In the genomic region with DNA sequence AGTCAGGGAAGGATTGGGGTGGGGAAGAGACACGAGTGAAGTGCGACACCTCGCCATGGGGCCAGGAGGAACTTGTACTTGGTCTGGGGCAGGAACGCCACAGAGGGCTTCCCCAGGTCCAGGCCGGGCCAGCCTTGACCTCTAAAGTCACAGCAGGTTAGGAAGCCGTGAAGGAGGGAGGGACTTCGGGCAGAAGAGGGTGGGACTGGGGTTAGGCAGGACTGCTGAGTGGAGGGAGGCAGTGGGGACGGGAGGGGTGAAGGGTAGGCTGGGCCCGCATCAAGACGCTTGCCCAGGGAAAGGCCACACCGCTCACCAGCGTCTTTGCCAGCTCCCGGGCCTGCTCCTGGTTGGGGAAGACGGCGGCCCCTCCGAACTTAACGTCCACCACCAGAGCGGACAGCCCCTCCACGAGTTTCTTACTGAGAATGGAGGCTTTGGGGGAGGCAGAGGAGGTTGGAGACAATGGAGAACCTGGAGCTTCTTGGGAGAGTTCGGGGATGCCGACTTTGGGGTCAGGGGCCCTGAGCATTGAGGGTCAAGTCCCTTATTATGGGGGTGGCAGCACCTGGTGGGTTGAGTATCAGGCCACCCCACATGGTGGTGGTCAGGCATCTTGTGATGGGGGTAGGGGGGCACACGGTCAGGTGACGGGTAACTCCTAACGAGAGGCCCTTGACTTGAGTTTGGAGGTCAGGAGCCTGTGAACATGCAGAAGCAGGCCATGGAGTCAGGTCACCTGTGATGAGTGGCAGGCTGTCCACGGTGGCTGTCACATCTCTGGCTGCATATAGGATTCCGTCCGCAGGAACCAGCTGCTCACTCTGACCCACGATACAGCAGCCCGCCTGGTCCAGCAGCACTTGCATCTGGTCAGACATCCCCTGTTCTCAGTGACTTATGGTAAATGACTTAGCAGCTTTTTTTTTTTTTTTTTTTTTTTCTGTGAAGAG, we compare ENCODE assay signal across 8 cellular contexts. TPM values are rescaled to one million over a fixed set of nuclear protein-coding genes. Genes with fewer than 3 reads are reported as not detected.
A peak's percentile ranks its signal among the peaks of the same experiment; 100 is the strongest.
DNase-seq lines count a peak whose midpoint lies in the region; ATAC-seq, FAIRE-seq and TF ChIP-seq lines count a peak whose summit lies in the region.

No MANE protein-coding gene starts in this region.

- WGBS in GM12878 (ENCODE audit: insufficient coverage, insufficient replicate concordance, low lambda C conversion rate, missing lambda C conversion rate), result 17% methylated on average over 29 of the region's 29 CpGs

- H3K9me3 ChIP-seq in OCI-LY1 (ENCODE audit: low read length) (no peaks in the 10 kb centered on the region), GM12878 (replicated peaks; ENCODE audit: control insufficient read depth, insufficient read depth, low read length) (no peaks in the 10 kb centered on the region)

- H2AFZ ChIP-seq in OCI-LY1 (ENCODE audit: low read length), result no peak overlapping the region
- H2AFZ ChIP-seq in GM12878 (ENCODE audit: control insufficient read depth, low read depth, low read length), result no peak overlapping the region; the same call in 1 of the 2 replicates

- in situ Hi-C loops in GM12878 (cut with MboI), result loop anchor here (5.0 kb wide), 1 partner anchor 95 kb away; no protein-coding TSS in a partner anchor

- H3K9ac ChIP-seq in OCI-LY1 (ENCODE audit: low read length) (peak overlapping the region; percentile 78), GM12878 (ENCODE audit: control insufficient read depth, insufficient read depth, low read length) (peak overlapping the region; percentile 94)

- peaks cover 35% of the 10 kb centered on the region for H3K36me3 Mint-ChIP-seq in activated CD4-positive, alpha-beta T cell treated with anti-CD3 and anti-CD28 coated beads, Interleukin-2, amount 10 ng/mL, durations not matched to agents 24 days and 14 days (ENCODE audit: low read depth)
- peaks cover 24% of the 10 kb centered on the region for H3K36me3 Mint-ChIP-seq in stimulated activated memory B cell treated with anti-CD40 and anti-IgM and Interleukin-4, amounts not matched to agents 10 μg/mL and 1 μg/mL and 100 μg/mL, for 72 hours

- H3F3A ChIP-seq in OCI-LY1 (ENCODE audit: insufficient read depth, low read length), result peaks cover 4% of the 10 kb centered on the region; the same call in 1 of the 2 replicates

- H3K79me2 ChIP-seq in OCI-LY1 (ENCODE audit: insufficient read depth, low read length) (no peaks in the 10 kb centered on the region), GM12878 (ENCODE audit: control insufficient read depth, insufficient read depth, low read length) (peaks cover 70% of the 10 kb centered on the region)

- no peak for TF ChIP-seq RAD21 in GM12878 (IDR thresholded peaks at IDR 0.05; ENCODE audit: insufficient read depth, low read depth, low read length)

- peak; percentile 43 for ATAC-seq in GM12878
- ATAC-seq in stimulated activated memory B cell treated with anti-CD40 and anti-IgM and Interleukin-4, amounts not matched to agents 10 μg/mL and 1 μg/mL and 100 μg/mL, for 72 hours, result peak; percentile 2

- H3K4me3 Mint-ChIP-seq in activated CD4-positive, alpha-beta T cell treated with anti-CD3 and anti-CD28 coated beads, Interleukin-2, amount 10 ng/mL, durations not matched to agents 24 days and 14 days, result peak overlapping the region; percentile 90
- H3K4me3 Mint-ChIP-seq in stimulated activated memory B cell treated with anti-CD40 and anti-IgM and Interleukin-4, amounts not matched to agents 10 μg/mL and 1 μg/mL and 100 μg/mL, for 72 hours, result peak overlapping the region; percentile 97

- peaks cover 28% of the 10 kb centered on the region; the same call in 1 of the 2 replicates for H3K36me3 ChIP-seq in OCI-LY1 (ENCODE audit: insufficient read depth, low read length)
- peaks cover 5 to 20% of the 10 kb centered on the region in 2 experiments; a peak in 3 of 4 replicates for H3K36me3 ChIP-seq in GM12878 (ENCODE audit: control insufficient read depth in 2 of 2, insufficient read depth in 2 of 2, low read length in 1 of 2)

- H3K9me3 Mint-ChIP-seq in activated CD4-positive, alpha-beta T cell treated with anti-CD3 and anti-CD28 coated beads, Interleukin-2, amount 10 ng/mL, durations not matched to agents 24 days and 14 days, result no peaks in the 10 kb centered on the region
- no peaks in the 10 kb centered on the region for H3K9me3 Mint-ChIP-seq in stimulated activated memory B cell treated with anti-CD40 and anti-IgM and Interleukin-4, amounts not matched to agents 10 μg/mL and 1 μg/mL and 100 μg/mL, for 72 hours

- BruUV-seq in GM12878 (replicated peaks; lab: Mats Ljungman, UMichigan), result no TSS peak

- peak; percentile 82 for DNase-seq in activated CD4-positive, alpha-beta T cell treated with anti-CD3 and anti-CD28 coated beads, Interleukin-2, amount 10 ng/mL, durations not matched to agents 24 days and 14 days
- no peak for DNase-seq in activated CD4-positive, alpha-beta T cell treated with anti-CD3 and anti-CD28 coated beads, Interleukin-2, amount 50 U/mL, for 4 hours
- DNase-seq in GM12878 (ENCODE audit: low read depth, low spot score) (no peak), islet precursor cell (peak; percentile 89), NCI-H446 (lab: John Stamatoyannopoulos, UW) (no peak), dermis blood vessel endothelial cell (no peak)

- no peaks in the 10 kb centered on the region for H3K27me3 Mint-ChIP-seq in activated CD4-positive, alpha-beta T cell treated with anti-CD3 and anti-CD28 coated beads, Interleukin-2, amount 10 ng/mL, durations not matched to agents 24 days and 14 days
- no peaks in the 10 kb centered on the region for H3K27me3 Mint-ChIP-seq in stimulated activated memory B cell treated with anti-CD40 and anti-IgM and Interleukin-4, amounts not matched to agents 10 μg/mL and 1 μg/mL and 100 μg/mL, for 72 hours

- H3K9me2 ChIP-seq in OCI-LY1 (ENCODE audit: low read depth, low read length), result no peaks in the 10 kb centered on the region

- intact Hi-C loops in activated CD4-positive, alpha-beta T cell treated with anti-CD3 and anti-CD28 coated beads, Interleukin-2, amount 10 ng/mL, durations not matched to agents 24 days and 14 days (cut with micrococcal nuclease), result loop anchor here (1.0 to 5.0 kb wide), 4 partner anchors 36 to 565 kb away; a partner anchor contains a TSS
- intact Hi-C loops in GM12878 (cut with micrococcal nuclease; ENCODE audit: unreplicated experiment), result loop anchor here (1.0 to 5.0 kb wide), 3 partner anchors 35 to 93 kb away; a partner anchor contains a TSS

- H3K4me2 ChIP-seq in OCI-LY1 (ENCODE audit: low read length) (peak overlapping the region; percentile 84), GM12878 (ENCODE audit: control insufficient read depth, insufficient read depth) (peak overlapping the region; percentile 99)

- SMC1A ChIA-PET in GM12878 (lab: Charles Lee; ENCODE audit: uncharacterized antibody, unreplicated experiment), result interaction anchor here (1.0 to 5.8 kb wide), 5 partner anchors 13 to 94 kb away, joined by 4 to 58 read pairs (median 10); no protein-coding TSS in a partner anchor

- CTCF ChIA-PET in GM12878 (lab: Yijun Ruan, JAX), result interaction anchor here (0.7 to 3.5 kb wide), 6 partner anchors 12 to 534 kb away, joined by 3 to 38 read pairs (median 5); a partner anchor contains a TSS

- H3K27me3 ChIP-seq in OCI-LY1 (ENCODE audit: insufficient read depth, low read length) (no peaks in the 10 kb centered on the region), GM12878 (replicated peaks in 1 of 2; ENCODE audit: control insufficient read depth in 2 of 2, insufficient read depth in 2 of 2, low read length in 1 of 2) (no peaks in the 10 kb centered on the region)

- H3K4me1 ChIP-seq in OCI-LY1 (ENCODE audit: insufficient read depth, low read length, severe bottlenecking), result peaks cover 49% of the 10 kb centered on the region
- H3K4me1 ChIP-seq in GM12878 (ENCODE audit: control insufficient read depth, insufficient read depth, low read length), result peaks cover 16% of the 10 kb centered on the region

- H3K27ac ChIP-seq in OCI-LY1 (ENCODE audit: low read depth, low read length, poor library complexity, severe bottlenecking) (peak overlapping the region; percentile 66), GM12878 (ENCODE audit: control insufficient read depth, insufficient read depth) (peak overlapping the region; percentile 94)

- H3K4me3 ChIP-seq in OCI-LY1 (ENCODE audit: low read depth, low read length, poor library complexity, severe bottlenecking), result peak overlapping the region; percentile 68
- H3K4me3 ChIP-seq in GM12878, result peak overlapping the region; percentile 74

- FAIRE-seq in GM12878 (lab: Jason Lieb, UNC), result no peak

- TF ChIP-seq CTCF in OCI-LY1 (IDR thresholded peaks at IDR 0.05; ENCODE audit: low read length), result no peak
- TF ChIP-seq CTCF in GM12878 (IDR thresholded peaks at IDR 0.05 in 2 of 3, conservative IDR thresholded peaks at IDR 0.05 in 1 of 3; ENCODE audit: control insufficient read depth in 2 of 3, extremely low read depth in 1 of 3, insufficient read depth in 1 of 3, low read depth in 3 of 3, low read length in 3 of 3), result no peak

- RAD21 ChIA-PET in GM12878 (lab: Charles Lee; ENCODE audit: unreplicated experiment), result interaction anchor here (0.9 to 6.3 kb wide), 5 partner anchors 13 to 251 kb away, joined by 3 to 106 read pairs (median 4); a partner anchor contains a TSS

- POLR2A ChIA-PET in GM12878 (lab: Charles Lee), result interaction anchor here (0.6 to 6.5 kb wide), 10 partner anchors 11 to 260 kb away, joined by 3 to 232 read pairs (median 6); a partner anchor contains a TSS

- no peak for TF ChIP-seq EP300 in GM12878 (IDR thresholded peaks at IDR 0.05; ENCODE audit: borderline replicate concordance in 1 of 2, control insufficient read depth in 1 of 2, low read depth in 2 of 2, low read length in 2 of 2)

- H4K20me1 ChIP-seq in OCI-LY1 (ENCODE audit: insufficient read depth, low read length) (no peaks in the 10 kb centered on the region), GM12878 (ENCODE audit: control insufficient read depth, insufficient read depth) (no peaks in the 10 kb centered on the region)

- peaks cover 32% of the 10 kb centered on the region for H3K4me1 Mint-ChIP-seq in activated CD4-positive, alpha-beta T cell treated with anti-CD3 and anti-CD28 coated beads, Interleukin-2, amount 10 ng/mL, durations not matched to agents 24 days and 14 days
- H3K4me1 Mint-ChIP-seq in stimulated activated memory B cell treated with anti-CD40 and anti-IgM and Interleukin-4, amounts not matched to agents 10 μg/mL and 1 μg/mL and 100 μg/mL, for 72 hours, result peaks cover 40% of the 10 kb centered on the region

- TF ChIP-seq POLR2A in GM12878 (IDR thresholded peaks at IDR 0.05; ENCODE audit: low read depth, low read length), result no peak

- peak overlapping the region; percentile 87 for H3K27ac Mint-ChIP-seq in activated CD4-positive, alpha-beta T cell treated with anti-CD3 and anti-CD28 coated beads, Interleukin-2, amount 10 ng/mL, durations not matched to agents 24 days and 14 days
- peak overlapping the region; percentile 100 for H3K27ac Mint-ChIP-seq in stimulated activated memory B cell treated with anti-CD40 and anti-IgM and Interleukin-4, amounts not matched to agents 10 μg/mL and 1 μg/mL and 100 μg/mL, for 72 hours

RNA-seq across cellular contexts. Expression of a gene that starts 1.7 kb away (rescaled TPM):
- total RNA-seq in activated CD4-positive, alpha-beta T cell treated with anti-CD3 and anti-CD28 coated beads, Interleukin-2, amount 10 ng/mL, durations not matched to agents 24 days and 14 days, result 5.3 and 11.2 TPM in 2 replicates
- total RNA-seq in GM12878 (2013; cell fraction: nucleolus; rRNA removed), result not detected in 2 replicates
- total RNA-seq in GM12878 (2014; rRNA removed) (2.8 and 4.4 TPM in 2 replicates), GM12878 (2014; rRNA removed; fragmentation: Illumina TruSeq; extraction: Trizol) (0.32 and 0.36 TPM in 2 replicates), GM12878 (2021) (6.4 and 16.0 TPM in 2 replicates), dermis blood vessel endothelial cell (2.3 and 5.6 TPM in 2 replicates)
- 5.6 TPM for polyA plus RNA-seq in GM12878 (2011; ENCODE audit: low read depth)
- polyA plus RNA-seq in GM12878 (2011; rRNA removed) (2.0 and 2.2 TPM in 2 replicates), GM12878 (2014; fragmentation: Illumina TruSeq; extraction: Trizol) (0.18 TPM in 1 of 2 replicates, not detected in the other), GM12878 (2014; fragmentation: Nextera tagmentation; extraction: Ambion mirVana) (1 to 10 TPM in 1 of 2 experiments, not detected in 1; 1.0 TPM), GM12878 (2014; rRNA removed) (2.4 and 7.1 TPM in 2 replicates), GM12878 (2016; fragmentation: Nextera tagmentation; extraction: Ambion mirVana) (10 to 100 TPM; 14.0 to 16.0 TPM)
- 8.5 and 9.4 TPM in 2 replicates for polyA plus RNA-seq in GM12878 (2011; cell fraction: cytosol; rRNA removed)
- 10.9 and 11.6 TPM in 2 replicates for polyA plus RNA-seq in GM12878 (2011; cell fraction: nucleus; rRNA removed)
- polyA plus RNA-seq in GM12878 (2012), result 4.7 and 8.2 TPM in 2 replicates
- polyA minus RNA-seq in GM12878 (2011; rRNA and poly(A)+ RNA removed), result 2.0 TPM in 1 of 2 replicates, not detected in the other
- polyA minus RNA-seq in GM12878 (2011; cell fraction: cytosol; rRNA and poly(A)+ RNA removed), result 4.2 TPM in 1 of 2 replicates, not detected in the other
- polyA minus RNA-seq in GM12878 (2011; cell fraction: nucleus; rRNA and poly(A)+ RNA removed), result not detected in 2 replicates

RNA-seq across cellular contexts. Expression of a gene that starts 2.7 kb away (rescaled TPM):
- total RNA-seq in activated CD4-positive, alpha-beta T cell treated with anti-CD3 and anti-CD28 coated beads, Interleukin-2, amount 10 ng/mL, durations not matched to agents 24 days and 14 days, result 62.1 and 63.0 TPM in 2 replicates
- total RNA-seq in GM12878 (2013; cell fraction: nucleolus; rRNA removed), result 57.1 and 63.5 TPM in 2 replicates
- total RNA-seq in GM12878 (2014; rRNA removed) (39.8 and 40.8 TPM in 2 replicates), GM12878 (2014; rRNA removed; fragmentation: Illumina TruSeq; extraction: Trizol) (8.9 and 9.8 TPM in 2 replicates), GM12878 (2021) (53.2 and 53.9 TPM in 2 replicates), dermis blood vessel endothelial cell (28.9 and 53.1 TPM in 2 replicates)
- polyA plus RNA-seq in GM12878 (2011; ENCODE audit: low read depth), result 9.5 TPM
- polyA plus RNA-seq in GM12878 (2011; rRNA removed) (8.8 and 21.0 TPM in 2 replicates), GM12878 (2014; fragmentation: Illumina TruSeq; extraction: Trizol) (3.0 and 5.6 TPM in 2 replicates), GM12878 (2014; fragmentation: Nextera tagmentation; extraction: Ambion mirVana) (under 1 TPM; 0.42 to 0.91 TPM), GM12878 (2014; rRNA removed) (55.7 and 57.8 TPM in 2 replicates), GM12878 (2016; fragmentation: Nextera tagmentation; extraction: Ambion mirVana) (10 to 100 TPM; 28.3 to 37.7 TPM)
- polyA plus RNA-seq in GM12878 (2011; cell fraction: cytosol; rRNA removed), result 29.5 and 58.9 TPM in 2 replicates
- polyA plus RNA-seq in GM12878 (2011; cell fraction: nucleus; rRNA removed), result 283 and 296 TPM in 2 replicates
- polyA plus RNA-seq in GM12878 (2012), result 32.9 and 38.1 TPM in 2 replicates
- polyA minus RNA-seq in GM12878 (2011; rRNA and poly(A)+ RNA removed), result 12.4 and 23.6 TPM in 2 replicates
- polyA minus RNA-seq in GM12878 (2011; cell fraction: cytosol; rRNA and poly(A)+ RNA removed), result 11.2 and 12.8 TPM in 2 replicates
- 22.4 and 35.5 TPM in 2 replicates for polyA minus RNA-seq in GM12878 (2011; cell fraction: nucleus; rRNA and poly(A)+ RNA removed)

RNA-seq across cellular contexts. Expression of a gene that starts 18.6 kb away (rescaled TPM):
- total RNA-seq in activated CD4-positive, alpha-beta T cell treated with anti-CD3 and anti-CD28 coated beads, Interleukin-2, amount 10 ng/mL, durations not matched to agents 24 days and 14 days, result 5.3 and 6.8 TPM in 2 replicates
- 2.3 and 2.6 TPM in 2 replicates for total RNA-seq in GM12878 (2013; cell fraction: nucleolus; rRNA removed)
- 1.3 and 1.5 TPM in 2 replicates for total RNA-seq in GM12878 (2014; rRNA removed)
- total RNA-seq in GM12878 (2014; rRNA removed; fragmentation: Illumina TruSeq; extraction: Trizol), result 0.32 and 0.63 TPM in 2 replicates
- total RNA-seq in GM12878 (2021), result 1.1 and 1.7 TPM in 2 replicates
- polyA plus RNA-seq in GM12878 (2011; ENCODE audit: low read depth), result 0.26 TPM
- not detected in 2 replicates for polyA plus RNA-seq in GM12878 (2011; rRNA removed)
- polyA plus RNA-seq in GM12878 (2011; cell fraction: cytosol; rRNA removed), result 0.01 and 0.03 TPM in 2 replicates
- 0.03 and 0.04 TPM in 2 replicates for polyA plus RNA-seq in GM12878 (2011; cell fraction: nucleus; rRNA removed)
- 1.5 and 1.9 TPM in 2 replicates for polyA plus RNA-seq in GM12878 (2012)
- polyA plus RNA-seq in GM12878 (2014; fragmentation: Illumina TruSeq; extraction: Trizol), result 0.59 and 0.65 TPM in 2 replicates
- polyA plus RNA-seq in GM12878 (2014; fragmentation: Nextera tagmentation; extraction: Ambion mirVana), result under 1 TPM in 1 of 2 experiments, not detected in 1; 0.05 TPM
- 1.8 and 2.2 TPM in 2 replicates for polyA plus RNA-seq in GM12878 (2014; rRNA removed)
- polyA plus RNA-seq in GM12878 (2016; fragmentation: Nextera tagmentation; extraction: Ambion mirVana), result 1 to 10 TPM in 1 of 2 experiments, under 1 TPM in 1; 0.72 to 1.1 TPM
- polyA minus RNA-seq in GM12878 (2011; rRNA and poly(A)+ RNA removed), result not detected in 2 replicates
- polyA minus RNA-seq in GM12878 (2011; cell fraction: cytosol; rRNA and poly(A)+ RNA removed), result 0.31 TPM in 1 of 2 replicates, not detected in the other
- 0.10 TPM in 1 of 2 replicates, not detected in the other for polyA minus RNA-seq in GM12878 (2011; cell fraction: nucleus; rRNA and poly(A)+ RNA removed)
- total RNA-seq in dermis blood vessel endothelial cell, result not detected in 2 replicates

RNA-seq across cellular contexts. Expression of a gene that starts 19.1 kb away (rescaled TPM):
- 131 and 133 TPM in 2 replicates for total RNA-seq in activated CD4-positive, alpha-beta T cell treated with anti-CD3 and anti-CD28 coated beads, Interleukin-2, amount 10 ng/mL, durations not matched to agents 24 days and 14 days
- 43.3 and 47.4 TPM in 2 replicates for total RNA-seq in GM12878 (2013; cell fraction: nucleolus; rRNA removed)
- total RNA-seq in GM12878 (2014; rRNA removed) (78.5 and 86.1 TPM in 2 replicates), GM12878 (2014; rRNA removed; fragmentation: Illumina TruSeq; extraction: Trizol) (33.9 and 39.4 TPM in 2 replicates), GM12878 (2021) (99.8 and 110 TPM in 2 replicates), dermis blood vessel endothelial cell (30.1 and 37.1 TPM in 2 replicates)
- polyA plus RNA-seq in GM12878 (2011; ENCODE audit: low read depth), result 19.5 TPM
- polyA plus RNA-seq in GM12878 (2011; rRNA removed) (18.4 and 31.9 TPM in 2 replicates), GM12878 (2014; fragmentation: Illumina TruSeq; extraction: Trizol) (22.7 and 36.9 TPM in 2 replicates), GM12878 (2014; fragmentation: Nextera tagmentation; extraction: Ambion mirVana) (10 to 100 TPM in 1 of 2 experiments, 1 to 10 TPM in 1; 5.0 to 16.9 TPM), GM12878 (2014; rRNA removed) (80.3 and 84.2 TPM in 2 replicates), GM12878 (2016; fragmentation: Nextera tagmentation; extraction: Ambion mirVana) (10 to 100 TPM; 81.7 to 85.8 TPM)
- polyA plus RNA-seq in GM12878 (2011; cell fraction: cytosol; rRNA removed), result 52.9 and 83.1 TPM in 2 replicates
- polyA plus RNA-seq in GM12878 (2011; cell fraction: nucleus; rRNA removed), result 135 and 170 TPM in 2 replicates
- 46.8 and 48.7 TPM in 2 replicates for polyA plus RNA-seq in GM12878 (2012)
- 26.8 and 64.7 TPM in 2 replicates for polyA minus RNA-seq in GM12878 (2011; rRNA and poly(A)+ RNA removed)
- polyA minus RNA-seq in GM12878 (2011; cell fraction: cytosol; rRNA and poly(A)+ RNA removed), result 31.8 and 32.3 TPM in 2 replicates
- 26.2 and 40.9 TPM in 2 replicates for polyA minus RNA-seq in GM12878 (2011; cell fraction: nucleus; rRNA and poly(A)+ RNA removed)

RNA-seq across cellular contexts. Expression of a gene that starts 19.6 kb away (rescaled TPM):
- 78.4 and 79.2 TPM in 2 replicates for total RNA-seq in activated CD4-positive, alpha-beta T cell treated with anti-CD3 and anti-CD28 coated beads, Interleukin-2, amount 10 ng/mL, durations not matched to agents 24 days and 14 days
- 34.3 and 36.8 TPM in 2 replicates for total RNA-seq in GM12878 (2013; cell fraction: nucleolus; rRNA removed)
- total RNA-seq in GM12878 (2014; rRNA removed), result 32.2 and 34.9 TPM in 2 replicates
- total RNA-seq in GM12878 (2014; rRNA removed; fragmentation: Illumina TruSeq; extraction: Trizol), result 5.5 and 5.7 TPM in 2 replicates
- total RNA-seq in GM12878 (2021), result 54.7 and 57.5 TPM in 2 replicates
- polyA plus RNA-seq in GM12878 (2011; ENCODE audit: low read depth), result 10.2 TPM
- 2.3 and 7.6 TPM in 2 replicates for polyA plus RNA-seq in GM12878 (2011; rRNA removed)
- 15.1 and 25.7 TPM in 2 replicates for polyA plus RNA-seq in GM12878 (2011; cell fraction: cytosol; rRNA removed)
- 221 and 276 TPM in 2 replicates for polyA plus RNA-seq in GM12878 (2011; cell fraction: nucleus; rRNA removed)
- 30.4 and 36.1 TPM in 2 replicates for polyA plus RNA-seq in GM12878 (2012)
- polyA plus RNA-seq in GM12878 (2014; fragmentation: Illumina TruSeq; extraction: Trizol), result 0.44 and 3.4 TPM in 2 replicates
- polyA plus RNA-seq in GM12878 (2014; fragmentation: Nextera tagmentation; extraction: Ambion mirVana), result under 1 TPM; 0.08 to 0.55 TPM
- polyA plus RNA-seq in GM12878 (2014; rRNA removed), result 49.4 and 61.2 TPM in 2 replicates
- 10 to 100 TPM; 36.2 to 39.5 TPM for polyA plus RNA-seq in GM12878 (2016; fragmentation: Nextera tagmentation; extraction: Ambion mirVana)
- polyA minus RNA-seq in GM12878 (2011; rRNA and poly(A)+ RNA removed), result 9.9 and 19.8 TPM in 2 replicates
- polyA minus RNA-seq in GM12878 (2011; cell fraction: cytosol; rRNA and poly(A)+ RNA removed), result 12.6 and 15.1 TPM in 2 replicates
- polyA minus RNA-seq in GM12878 (2011; cell fraction: nucleus; rRNA and poly(A)+ RNA removed), result 37.8 and 63.0 TPM in 2 replicates
- total RNA-seq in dermis blood vessel endothelial cell, result 43.7 and 50.9 TPM in 2 replicates

Comparison
In these comparisons a context has a peak if more than half of its experiments do, and no peak if none do; other contexts are left out.
1. DNase-seq: peak in activated CD4-positive, alpha-beta T cell treated with anti-CD3 and anti-CD28 coated beads, Interleukin-2, amount 10 ng/mL, durations not matched to agents 24 days and 14 days (single experiment) and islet precursor cell (single experiment); none in activated CD4-positive, alpha-beta T cell treated with anti-CD3 and anti-CD28 coated beads, Interleukin-2, amount 50 U/mL, for 4 hours (0 of 2), GM12878 (single experiment), NCI-H446 (0 of 2) and dermis blood vessel endothelial cell (single experiment).